8 cellular contexts compared by ENCODE assay signal in the genomic region with DNA sequence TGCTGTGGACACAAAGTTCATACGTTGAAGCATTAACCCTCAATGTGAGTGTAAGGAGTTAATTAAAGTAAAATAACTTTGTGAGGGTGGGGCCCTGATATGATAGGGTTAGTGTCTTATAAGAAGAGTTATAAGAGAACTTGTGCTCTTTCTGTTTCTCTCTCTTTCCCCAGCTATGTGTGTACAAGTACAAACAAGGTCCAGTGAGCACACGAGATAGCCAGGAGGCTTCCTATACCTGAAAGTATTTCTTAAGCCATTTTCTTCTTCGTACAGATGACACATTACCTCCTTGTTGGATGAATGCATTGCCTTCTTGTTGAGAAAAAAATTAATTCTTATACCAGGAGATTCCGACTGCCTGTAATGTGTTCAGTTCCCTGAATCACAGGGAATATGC.
"Had no signal": no experiment of that assay in that cellular context is flagged by ENCODE, and none has a peak within 500 bp of the region (broad histone marks: within the 10 kb centered on the region; RNA-seq: fewer than 3 reads in every experiment).

No MANE protein-coding gene starts in this region.

- ATAC-seq: GM12878 had no signal

- DNase-seq: GDM1, GF-D8 had no signal

- FAIRE-seq: G401.6, GM12878, GM12891, GM12892, GM18507, GM19239 had no signal

- H3K4me3 ChIP-seq: GM12878 had no signal
